In the genomic region with DNA sequence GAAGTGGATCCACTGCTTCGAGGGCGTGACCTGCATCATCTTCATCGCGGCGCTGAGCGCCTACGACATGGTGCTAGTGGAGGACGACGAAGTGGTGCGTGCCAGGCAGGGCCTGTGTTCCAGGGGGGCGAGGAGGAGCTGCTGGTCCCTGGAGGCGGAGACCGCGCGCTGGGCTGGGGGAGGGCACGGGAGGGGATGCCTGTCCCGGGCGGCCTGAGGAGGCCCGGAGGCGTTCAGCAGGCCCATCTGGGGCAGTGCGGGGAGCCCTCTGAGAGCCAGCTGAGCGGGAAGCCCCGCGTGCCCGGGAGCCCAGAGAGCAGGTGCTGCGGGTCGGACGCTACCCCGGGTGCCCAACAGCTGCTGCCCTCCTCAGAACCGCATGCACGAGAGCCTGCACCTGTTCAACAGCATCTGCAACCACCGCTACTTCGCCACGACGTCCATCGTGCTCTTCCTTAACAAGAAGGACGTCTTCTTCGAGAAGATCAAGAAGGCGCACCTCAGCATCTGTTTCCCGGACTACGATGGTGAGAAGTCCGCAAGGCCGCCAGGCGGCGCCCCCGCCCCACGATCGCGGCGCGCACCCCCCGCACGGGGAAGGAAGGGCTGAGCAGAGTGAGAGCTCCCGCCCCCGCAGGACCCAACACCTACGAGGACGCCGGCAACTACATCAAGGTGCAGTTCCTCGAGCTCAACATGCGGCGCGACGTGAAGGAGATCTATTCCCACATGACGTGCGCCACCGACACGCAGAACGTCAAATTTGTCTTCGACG, we compare ENCODE assay signal across 1 cellular context.
A peak's percentile ranks its signal among the peaks of the same experiment; 100 is the strongest.
TF ChIP-seq lines count a peak whose summit lies in the region.

No MANE protein-coding gene starts in this region.

TF ChIP-seq in HepG2, 621 proteins besides CTCF, POLR2A, EP300 and RAD21 (continued from another document and continues in another):
- TF ChIP-seq YY1 (IDR thresholded peaks at IDR 0.05; ENCODE audit: insufficient read depth, insufficient replicate concordance, low read depth, low read length) (peak; percentile 29), IKZF4 (CRISPR knock-in tag; IDR thresholded peaks at IDR 0.05; ENCODE audit: borderline replicate concordance, low read depth, not compliant biosample characterization) (peak; percentile 25), NFATC3 (CRISPR knock-in tag; IDR thresholded peaks at IDR 0.05) (no peak), ATRX (CRISPR knock-in tag; IDR thresholded peaks at IDR 0.05; ENCODE audit: borderline replicate concordance) (no peak), FOXK2 (IDR thresholded peaks at IDR 0.05) (no peak), TBX2 (CRISPR knock-in tag; IDR thresholded peaks at IDR 0.05; ENCODE audit: borderline replicate concordance) (peak; percentile 56; the same call in 1 of the 2 replicates), TARDBP (CRISPR knock-in tag; IDR thresholded peaks at IDR 0.05) (0 out of 2 replicates have a peak, but pooled peaks have one; percentile 33), PAWR (CRISPR knock-in tag; IDR thresholded peaks at IDR 0.05; ENCODE audit: borderline replicate concordance) (peak; percentile 40; the same call in 1 of the 2 replicates), ZNF329 (CRISPR knock-in tag; IDR thresholded peaks at IDR 0.05; ENCODE audit: low read depth) (peak; percentile 62; the same call in 1 of the 2 replicates), SOX5 (CRISPR knock-in tag; IDR thresholded peaks at IDR 0.05; ENCODE audit: borderline replicate concordance) (peak; percentile 13; the same call in 1 of the 2 replicates), ZNF234 (CRISPR knock-in tag; conservative IDR thresholded peaks at IDR 0.05) (0 out of 2 replicates have a peak, but pooled peaks have one; percentile 18), PPARG (CRISPR knock-in tag; conservative IDR thresholded peaks at IDR 0.05) (no peak), ESRRA (CRISPR knock-in tag; IDR thresholded peaks at IDR 0.05; ENCODE audit: low read depth) (0 out of 2 replicates have a peak, but pooled peaks have one; percentile 37), XRCC5 (optimal IDR thresholded peaks at IDR 0.05; ENCODE audit: low read length) (peak; percentile 60), SAFB2 (CRISPR knock-in tag; IDR thresholded peaks at IDR 0.05; ENCODE audit: borderline replicate concordance, low read depth) (0 out of 2 replicates have a peak, but pooled peaks have one; percentile 18), FOSL2 (CRISPR knock-in tag; IDR thresholded peaks at IDR 0.05) (peak; percentile 33; the same call in 1 of the 2 replicates), ZNF318 (CRISPR knock-in tag; IDR thresholded peaks at IDR 0.05) (peak; percentile 93), SAP130 (CRISPR knock-in tag; IDR thresholded peaks at IDR 0.05; ENCODE audit: low read depth) (peak; percentile 49; the same call in 1 of the 2 replicates), BHLHE40 (IDR thresholded peaks at IDR 0.05; ENCODE audit: low read length) (peak; percentile 39; the same call in 1 of the 2 replicates), ZBTB39 (CRISPR knock-in tag; IDR thresholded peaks at IDR 0.05) (no peak), ZBTB44 (CRISPR knock-in tag; IDR thresholded peaks at IDR 0.05) (0 out of 2 replicates have a peak, but pooled peaks have one; percentile 36), CHCHD3 (CRISPR knock-in tag; IDR thresholded peaks at IDR 0.05) (0 out of 2 replicates have a peak, but pooled peaks have one; percentile 54), MIXL1 (CRISPR knock-in tag; IDR thresholded peaks at IDR 0.05) (peak; percentile 34; the same call in 1 of the 2 replicates), ZNF790 (CRISPR knock-in tag; IDR thresholded peaks at IDR 0.05; ENCODE audit: borderline replicate concordance) (0 out of 2 replicates have a peak, but pooled peaks have one; percentile 6), AHR (CRISPR knock-in tag; IDR thresholded peaks at IDR 0.05) (no peak), THAP11 (CRISPR knock-in tag; IDR thresholded peaks at IDR 0.05) (peak; percentile 57), ZNF230 (CRISPR knock-in tag; IDR thresholded peaks at IDR 0.05) (peak; percentile 87)
- TF ChIP-seq, protein P1, sequence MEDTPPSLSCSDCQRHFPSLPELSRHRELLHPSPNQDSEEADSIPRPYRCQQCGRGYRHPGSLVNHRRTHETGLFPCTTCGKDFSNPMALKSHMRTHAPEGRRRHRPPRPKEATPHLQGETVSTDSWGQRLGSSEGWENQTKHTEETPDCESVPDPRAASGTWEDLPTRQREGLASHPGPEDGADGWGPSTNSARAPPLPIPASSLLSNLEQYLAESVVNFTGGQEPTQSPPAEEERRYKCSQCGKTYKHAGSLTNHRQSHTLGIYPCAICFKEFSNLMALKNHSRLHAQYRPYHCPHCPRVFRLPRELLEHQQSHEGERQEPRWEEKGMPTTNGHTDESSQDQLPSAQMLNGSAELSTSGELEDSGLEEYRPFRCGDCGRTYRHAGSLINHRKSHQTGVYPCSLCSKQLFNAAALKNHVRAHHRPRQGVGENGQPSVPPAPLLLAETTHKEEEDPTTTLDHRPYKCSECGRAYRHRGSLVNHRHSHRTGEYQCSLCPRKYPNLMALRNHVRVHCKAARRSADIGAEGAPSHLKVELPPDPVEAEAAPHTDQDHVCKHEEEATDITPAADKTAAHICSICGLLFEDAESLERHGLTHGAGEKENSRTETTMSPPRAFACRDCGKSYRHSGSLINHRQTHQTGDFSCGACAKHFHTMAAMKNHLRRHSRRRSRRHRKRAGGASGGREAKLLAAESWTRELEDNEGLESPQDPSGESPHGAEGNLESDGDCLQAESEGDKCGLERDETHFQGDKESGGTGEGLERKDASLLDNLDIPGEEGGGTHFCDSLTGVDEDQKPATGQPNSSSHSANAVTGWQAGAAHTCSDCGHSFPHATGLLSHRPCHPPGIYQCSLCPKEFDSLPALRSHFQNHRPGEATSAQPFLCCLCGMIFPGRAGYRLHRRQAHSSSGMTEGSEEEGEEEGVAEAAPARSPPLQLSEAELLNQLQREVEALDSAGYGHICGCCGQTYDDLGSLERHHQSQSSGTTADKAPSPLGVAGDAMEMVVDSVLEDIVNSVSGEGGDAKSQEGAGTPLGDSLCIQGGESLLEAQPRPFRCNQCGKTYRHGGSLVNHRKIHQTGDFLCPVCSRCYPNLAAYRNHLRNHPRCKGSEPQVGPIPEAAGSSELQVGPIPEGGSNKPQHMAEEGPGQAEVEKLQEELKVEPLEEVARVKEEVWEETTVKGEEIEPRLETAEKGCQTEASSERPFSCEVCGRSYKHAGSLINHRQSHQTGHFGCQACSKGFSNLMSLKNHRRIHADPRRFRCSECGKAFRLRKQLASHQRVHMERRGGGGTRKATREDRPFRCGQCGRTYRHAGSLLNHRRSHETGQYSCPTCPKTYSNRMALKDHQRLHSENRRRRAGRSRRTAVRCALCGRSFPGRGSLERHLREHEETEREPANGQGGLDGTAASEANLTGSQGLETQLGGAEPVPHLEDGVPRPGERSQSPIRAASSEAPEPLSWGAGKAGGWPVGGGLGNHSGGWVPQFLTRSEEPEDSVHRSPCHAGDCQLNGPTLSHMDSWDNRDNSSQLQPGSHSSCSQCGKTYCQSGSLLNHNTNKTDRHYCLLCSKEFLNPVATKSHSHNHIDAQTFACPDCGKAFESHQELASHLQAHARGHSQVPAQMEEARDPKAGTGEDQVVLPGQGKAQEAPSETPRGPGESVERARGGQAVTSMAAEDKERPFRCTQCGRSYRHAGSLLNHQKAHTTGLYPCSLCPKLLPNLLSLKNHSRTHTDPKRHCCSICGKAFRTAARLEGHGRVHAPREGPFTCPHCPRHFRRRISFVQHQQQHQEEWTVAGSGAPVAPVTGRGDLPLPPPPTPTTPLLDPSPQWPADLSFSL (CRISPR knock-in tag; IDR thresholded peaks at IDR 0.05), result peak; percentile 44; the same call in 1 of the 2 replicates
- TF ChIP-seq, protein P2, sequence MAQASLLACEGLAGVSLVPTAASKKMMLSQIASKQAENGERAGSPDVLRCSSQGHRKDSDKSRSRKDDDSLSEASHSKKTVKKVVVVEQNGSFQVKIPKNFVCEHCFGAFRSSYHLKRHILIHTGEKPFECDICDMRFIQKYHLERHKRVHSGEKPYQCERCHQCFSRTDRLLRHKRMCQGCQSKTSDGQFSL (CRISPR knock-in tag; IDR thresholded peaks at IDR 0.05), result peak; percentile 99
- TF ChIP-seq, protein P3, sequence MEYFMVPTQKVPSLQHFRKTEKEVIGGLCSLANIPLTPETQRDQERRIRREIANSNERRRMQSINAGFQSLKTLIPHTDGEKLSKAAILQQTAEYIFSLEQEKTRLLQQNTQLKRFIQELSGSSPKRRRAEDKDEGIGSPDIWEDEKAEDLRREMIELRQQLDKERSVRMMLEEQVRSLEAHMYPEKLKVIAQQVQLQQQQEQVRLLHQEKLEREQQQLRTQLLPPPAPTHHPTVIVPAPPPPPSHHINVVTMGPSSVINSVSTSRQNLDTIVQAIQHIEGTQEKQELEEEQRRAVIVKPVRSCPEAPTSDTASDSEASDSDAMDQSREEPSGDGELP (IDR thresholded peaks at IDR 0.05; ENCODE audit: borderline replicate concordance, low read depth), result no peak
